In the genomic region with DNA sequence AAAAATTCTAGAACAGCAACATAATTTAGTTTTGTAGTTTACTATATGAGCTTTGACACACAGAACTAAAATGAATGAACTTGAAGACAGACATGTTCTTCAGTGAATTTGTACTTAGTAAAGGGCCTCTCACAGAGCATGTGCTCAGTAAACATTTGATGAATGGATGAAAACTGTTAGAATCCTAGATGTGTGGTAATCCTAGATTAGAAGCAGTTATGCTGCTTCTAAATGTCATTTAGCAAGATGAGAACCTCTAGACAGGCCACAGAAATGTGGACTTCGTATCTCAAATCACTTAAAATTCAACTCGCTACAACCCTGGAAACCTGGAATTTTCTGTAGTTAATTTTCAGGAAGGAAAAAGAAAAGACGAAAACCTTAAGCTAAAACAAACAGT, we compare ENCODE assay signal across 1 cellular context.
TF ChIP-seq lines count a peak whose summit lies in the region.

No MANE protein-coding gene starts in this region.

TF ChIP-seq in HepG2, 621 proteins besides CTCF, POLR2A, EP300 and RAD21 (continued from another document):
- TF ChIP-seq, protein P1, sequence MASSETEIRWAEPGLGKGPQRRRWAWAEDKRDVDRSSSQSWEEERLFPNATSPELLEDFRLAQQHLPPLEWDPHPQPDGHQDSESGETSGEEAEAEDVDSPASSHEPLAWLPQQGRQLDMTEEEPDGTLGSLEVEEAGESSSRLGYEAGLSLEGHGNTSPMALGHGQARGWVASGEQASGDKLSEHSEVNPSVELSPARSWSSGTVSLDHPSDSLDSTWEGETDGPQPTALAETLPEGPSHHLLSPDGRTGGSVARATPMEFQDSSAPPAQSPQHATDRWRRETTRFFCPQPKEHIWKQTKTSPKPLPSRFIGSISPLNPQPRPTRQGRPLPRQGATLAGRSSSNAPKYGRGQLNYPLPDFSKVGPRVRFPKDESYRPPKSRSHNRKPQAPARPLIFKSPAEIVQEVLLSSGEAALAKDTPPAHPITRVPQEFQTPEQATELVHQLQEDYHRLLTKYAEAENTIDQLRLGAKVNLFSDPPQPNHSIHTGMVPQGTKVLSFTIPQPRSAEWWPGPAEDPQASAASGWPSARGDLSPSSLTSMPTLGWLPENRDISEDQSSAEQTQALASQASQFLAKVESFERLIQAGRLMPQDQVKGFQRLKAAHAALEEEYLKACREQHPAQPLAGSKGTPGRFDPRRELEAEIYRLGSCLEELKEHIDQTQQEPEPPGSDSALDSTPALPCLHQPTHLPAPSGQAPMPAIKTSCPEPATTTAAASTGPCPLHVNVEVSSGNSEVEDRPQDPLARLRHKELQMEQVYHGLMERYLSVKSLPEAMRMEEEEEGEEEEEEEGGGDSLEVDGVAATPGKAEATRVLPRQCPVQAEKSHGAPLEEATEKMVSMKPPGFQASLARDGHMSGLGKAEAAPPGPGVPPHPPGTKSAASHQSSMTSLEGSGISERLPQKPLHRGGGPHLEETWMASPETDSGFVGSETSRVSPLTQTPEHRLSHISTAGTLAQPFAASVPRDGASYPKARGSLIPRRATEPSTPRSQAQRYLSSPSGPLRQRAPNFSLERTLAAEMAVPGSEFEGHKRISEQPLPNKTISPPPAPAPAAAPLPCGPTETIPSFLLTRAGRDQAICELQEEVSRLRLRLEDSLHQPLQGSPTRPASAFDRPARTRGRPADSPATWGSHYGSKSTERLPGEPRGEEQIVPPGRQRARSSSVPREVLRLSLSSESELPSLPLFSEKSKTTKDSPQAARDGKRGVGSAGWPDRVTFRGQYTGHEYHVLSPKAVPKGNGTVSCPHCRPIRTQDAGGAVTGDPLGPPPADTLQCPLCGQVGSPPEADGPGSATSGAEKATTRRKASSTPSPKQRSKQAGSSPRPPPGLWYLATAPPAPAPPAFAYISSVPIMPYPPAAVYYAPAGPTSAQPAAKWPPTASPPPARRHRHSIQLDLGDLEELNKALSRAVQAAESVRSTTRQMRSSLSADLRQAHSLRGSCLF (CRISPR knock-in tag; IDR thresholded peaks at IDR 0.05; ENCODE audit: borderline replicate concordance) = no peak
- TF ChIP-seq ZNF431 (CRISPR knock-in tag; IDR thresholded peaks at IDR 0.05; ENCODE audit: borderline replicate concordance, low read depth) (no peak), HOXA9 (CRISPR knock-in tag; IDR thresholded peaks at IDR 0.05; ENCODE audit: borderline replicate concordance) (no peak), ASH2L (IDR thresholded peaks at IDR 0.05; ENCODE audit: insufficient read length, low read depth, low read length) (peak; percentile 4), AHR (CRISPR knock-in tag; IDR thresholded peaks at IDR 0.05) (no peak), ZNF331 (CRISPR knock-in tag; IDR thresholded peaks at IDR 0.05) (no peak), ZNF264 (CRISPR knock-in tag; IDR thresholded peaks at IDR 0.05) (no peak), ZNF501 (CRISPR knock-in tag; IDR thresholded peaks at IDR 0.05) (no peak), PPARG (CRISPR knock-in tag; conservative IDR thresholded peaks at IDR 0.05) (peak; percentile 30; the same call in 1 of the 2 replicates), MED8 (CRISPR knock-in tag; IDR thresholded peaks at IDR 0.05; ENCODE audit: insufficient replicate concordance) (no peak), CREB1 (IDR thresholded peaks at IDR 0.05) (no peak), CREB1 (CRISPR knock-in tag; IDR thresholded peaks at IDR 0.05) (peak; percentile 37; the same call in 1 of the 2 replicates)
- TF ChIP-seq, protein P2, sequence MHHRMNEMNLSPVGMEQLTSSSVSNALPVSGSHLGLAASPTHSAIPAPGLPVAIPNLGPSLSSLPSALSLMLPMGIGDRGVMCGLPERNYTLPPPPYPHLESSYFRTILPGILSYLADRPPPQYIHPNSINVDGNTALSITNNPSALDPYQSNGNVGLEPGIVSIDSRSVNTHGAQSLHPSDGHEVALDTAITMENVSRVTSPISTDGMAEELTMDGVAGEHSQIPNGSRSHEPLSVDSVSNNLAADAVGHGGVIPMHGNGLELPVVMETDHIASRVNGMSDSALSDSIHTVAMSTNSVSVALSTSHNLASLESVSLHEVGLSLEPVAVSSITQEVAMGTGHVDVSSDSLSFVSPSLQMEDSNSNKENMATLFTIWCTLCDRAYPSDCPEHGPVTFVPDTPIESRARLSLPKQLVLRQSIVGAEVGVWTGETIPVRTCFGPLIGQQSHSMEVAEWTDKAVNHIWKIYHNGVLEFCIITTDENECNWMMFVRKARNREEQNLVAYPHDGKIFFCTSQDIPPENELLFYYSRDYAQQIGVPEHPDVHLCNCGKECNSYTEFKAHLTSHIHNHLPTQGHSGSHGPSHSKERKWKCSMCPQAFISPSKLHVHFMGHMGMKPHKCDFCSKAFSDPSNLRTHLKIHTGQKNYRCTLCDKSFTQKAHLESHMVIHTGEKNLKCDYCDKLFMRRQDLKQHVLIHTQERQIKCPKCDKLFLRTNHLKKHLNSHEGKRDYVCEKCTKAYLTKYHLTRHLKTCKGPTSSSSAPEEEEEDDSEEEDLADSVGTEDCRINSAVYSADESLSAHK (CRISPR knock-in tag; IDR thresholded peaks at IDR 0.05; ENCODE audit: borderline replicate concordance) = no peak
- TF ChIP-seq, protein P3, sequence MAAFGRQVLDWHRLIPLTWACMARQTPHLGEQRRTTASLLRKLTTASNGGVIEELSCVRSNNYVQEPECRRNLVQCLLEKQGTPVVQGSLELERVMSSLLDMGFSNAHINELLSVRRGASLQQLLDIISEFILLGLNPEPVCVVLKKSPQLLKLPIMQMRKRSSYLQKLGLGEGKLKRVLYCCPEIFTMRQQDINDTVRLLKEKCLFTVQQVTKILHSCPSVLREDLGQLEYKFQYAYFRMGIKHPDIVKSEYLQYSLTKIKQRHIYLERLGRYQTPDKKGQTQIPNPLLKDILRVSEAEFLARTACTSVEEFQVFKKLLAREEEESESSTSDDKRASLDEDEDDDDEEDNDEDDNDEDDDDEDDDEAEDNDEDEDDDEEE (CRISPR knock-in tag; IDR thresholded peaks at IDR 0.05) = no peak
- TF ChIP-seq, protein P4, sequence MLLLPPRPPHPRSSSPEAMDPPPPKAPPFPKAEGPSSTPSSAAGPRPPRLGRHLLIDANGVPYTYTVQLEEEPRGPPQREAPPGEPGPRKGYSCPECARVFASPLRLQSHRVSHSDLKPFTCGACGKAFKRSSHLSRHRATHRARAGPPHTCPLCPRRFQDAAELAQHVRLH (CRISPR knock-in tag; IDR thresholded peaks at IDR 0.05; ENCODE audit: borderline replicate concordance, low read depth) = no peak
- TF ChIP-seq, protein P5, sequence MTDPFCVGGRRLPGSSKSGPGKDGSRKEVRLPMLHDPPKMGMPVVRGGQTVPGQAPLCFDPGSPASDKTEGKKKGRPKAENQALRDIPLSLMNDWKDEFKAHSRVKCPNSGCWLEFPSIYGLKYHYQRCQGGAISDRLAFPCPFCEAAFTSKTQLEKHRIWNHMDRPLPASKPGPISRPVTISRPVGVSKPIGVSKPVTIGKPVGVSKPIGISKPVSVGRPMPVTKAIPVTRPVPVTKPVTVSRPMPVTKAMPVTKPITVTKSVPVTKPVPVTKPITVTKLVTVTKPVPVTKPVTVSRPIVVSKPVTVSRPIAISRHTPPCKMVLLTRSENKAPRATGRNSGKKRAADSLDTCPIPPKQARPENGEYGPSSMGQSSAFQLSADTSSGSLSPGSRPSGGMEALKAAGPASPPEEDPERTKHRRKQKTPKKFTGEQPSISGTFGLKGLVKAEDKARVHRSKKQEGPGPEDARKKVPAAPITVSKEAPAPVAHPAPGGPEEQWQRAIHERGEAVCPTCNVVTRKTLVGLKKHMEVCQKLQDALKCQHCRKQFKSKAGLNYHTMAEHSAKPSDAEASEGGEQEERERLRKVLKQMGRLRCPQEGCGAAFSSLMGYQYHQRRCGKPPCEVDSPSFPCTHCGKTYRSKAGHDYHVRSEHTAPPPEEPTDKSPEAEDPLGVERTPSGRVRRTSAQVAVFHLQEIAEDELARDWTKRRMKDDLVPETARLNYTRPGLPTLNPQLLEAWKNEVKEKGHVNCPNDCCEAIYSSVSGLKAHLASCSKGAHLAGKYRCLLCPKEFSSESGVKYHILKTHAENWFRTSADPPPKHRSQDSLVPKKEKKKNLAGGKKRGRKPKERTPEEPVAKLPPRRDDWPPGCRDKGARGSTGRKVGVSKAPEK (CRISPR knock-in tag; IDR thresholded peaks at IDR 0.05; ENCODE audit: borderline replicate concordance) = no peak
